Comparison of ENCODE assay signal across 18 cellular contexts in genomic region chr3:152558386-152558785, GRCh38.
DNase-seq lines count a peak whose midpoint lies in the region; ATAC-seq and TF ChIP-seq lines count a peak whose summit lies in the region.
"Had no signal": no experiment of that assay in that cellular context is flagged by ENCODE, and none has a peak within 500 bp of the region (broad histone marks: within the 10 kb centered on the region; RNA-seq: fewer than 3 reads in every experiment).

No MANE protein-coding gene starts in this region.

- ATAC-seq in GM18520 (IDR thresholded peaks at IDR 0.05; ENCODE audit: unreplicated experiment) (no peak), GM21825 (IDR thresholded peaks at IDR 0.05; ENCODE audit: unreplicated experiment) (no peak)

- no peaks in the 10 kb centered on the region for H3K79me2 ChIP-seq in ACC112 (ENCODE audit: control insufficient read depth, insufficient read depth, low read length, unreplicated experiment)

- DNase-seq in adipocyte (ENCODE audit: low read depth) (peak; percentile 8), fibroblast of gingiva (ENCODE audit: low read depth) (peak; percentile 50), GOT3 (lab: John Stamatoyannopoulos, UW) (no peak)
- DNase-seq: DMS79 treated with DMSO at 0.1 percent for 48 hours; H9; KBM-7; NCI-H187; NCI-H2107; NCI-H510A; NCI-H748 treated with DMSO at 0.1 percent for 48 hours; NK-92 treated with Interleukin-12 subunit alpha and Interleukin-12 subunit beta, amount 100 ng/mL, for 24 hours; OCI-M1; SIG-M5 had no signal

- no peak overlapping the region for H3K9ac ChIP-seq in adipocyte (ENCODE audit: low read length)

- no peaks in the 10 kb centered on the region for H3K36me3 ChIP-seq in ACC112 (ENCODE audit: insufficient read depth, low read length)
- no peaks in the 10 kb centered on the region for H3K36me3 ChIP-seq in adipocyte (ENCODE audit: control insufficient read depth, insufficient read depth, low read length, severe bottlenecking)

- no peaks in the 10 kb centered on the region for H3K27me3 Mint-ChIP-seq in nephron (ENCODE audit: low read depth)
- H3K27me3 Mint-ChIP-seq: B cell had no signal

- peak overlapping the region in 2 of 3 experiments; percentile 57 to 75 for H3K27ac Mint-ChIP-seq in nephron
- H3K27ac Mint-ChIP-seq: B cell, H9 had no signal

- no peak for TF ChIP-seq CTCF in nephron (IDR thresholded peaks at IDR 0.05; ENCODE audit: unreplicated experiment in 3 of 3)

- no peaks in the 10 kb centered on the region for H3K9me3 Mint-ChIP-seq in nephron

- H3K27ac ChIP-seq in ACC112 (ENCODE audit: low read depth, low read length) = peak overlapping the region; percentile 92; the same call in 1 of the 2 replicates

- H3K4me1 ChIP-seq in ACC112 (ENCODE audit: control insufficient read depth, insufficient read depth, low read length, unreplicated experiment) (peaks cover 47% of the 10 kb centered on the region), adipocyte (ENCODE audit: control insufficient read depth, insufficient read depth, low read length) (peaks cover 44% of the 10 kb centered on the region)

- H2AFZ ChIP-seq in ACC112 (ENCODE audit: low read length, unreplicated experiment) = no peak overlapping the region

- H3K36me3 Mint-ChIP-seq in nephron (ENCODE audit: low read depth) = no peaks in the 10 kb centered on the region

- H3K4me1 Mint-ChIP-seq in nephron = peaks cover 23% of the 10 kb centered on the region
- H3K4me1 Mint-ChIP-seq: B cell, H9 had no signal

- H3K9me3 ChIP-seq in adipocyte (ENCODE audit: control insufficient read depth, low read length) = no peaks in the 10 kb centered on the region

- H3K4me3 Mint-ChIP-seq in nephron = no peak overlapping the region
- H3K4me3 Mint-ChIP-seq: B cell, H9 had no signal

- H3K4me3 ChIP-seq in ACC112 (ENCODE audit: low read depth, low read length) (no peak overlapping the region), adipocyte (ENCODE audit: low read length) (no peak overlapping the region)

- H3K27me3 ChIP-seq in ACC112 (ENCODE audit: insufficient read depth, low read length) = no peaks in the 10 kb centered on the region
- H3K27me3 ChIP-seq in adipocyte (replicated peaks; ENCODE audit: control insufficient read depth, insufficient read depth, low read length) = no peaks in the 10 kb centered on the region
